In genomic region chr11:75840560-75840959, GRCh38 we compare ENCODE assay signal across 1 cellular context.
TF ChIP-seq lines count a peak whose summit lies in the region.

No MANE protein-coding gene starts in this region.

TF ChIP-seq in GM23338, 12 proteins besides CTCF, POLR2A, EP300 and RAD21 (continued from another document):
- TF ChIP-seq ZNF462 (CRISPR knock-in tag; IDR thresholded peaks at IDR 0.05) (no peak), JUNB (IDR thresholded peaks at IDR 0.05; ENCODE audit: unreplicated experiment) (no peak), EZH2 (IDR thresholded peaks at IDR 0.05; ENCODE audit: low read depth, unreplicated experiment) (no peak), ZNF331 (CRISPR knock-in tag; IDR thresholded peaks at IDR 0.05; ENCODE audit: low read depth) (no peak), ZNF114 (CRISPR knock-in tag; IDR thresholded peaks at IDR 0.05) (no peak), REST (IDR thresholded peaks at IDR 0.05; ENCODE audit: unreplicated experiment) (no peak), STAT1 (IDR thresholded peaks at IDR 0.05; ENCODE audit: unreplicated experiment) (no peak), ETS1 (IDR thresholded peaks at IDR 0.05) (no peak)
